ENCODE assay signal across 8 cellular contexts in the genomic region with DNA sequence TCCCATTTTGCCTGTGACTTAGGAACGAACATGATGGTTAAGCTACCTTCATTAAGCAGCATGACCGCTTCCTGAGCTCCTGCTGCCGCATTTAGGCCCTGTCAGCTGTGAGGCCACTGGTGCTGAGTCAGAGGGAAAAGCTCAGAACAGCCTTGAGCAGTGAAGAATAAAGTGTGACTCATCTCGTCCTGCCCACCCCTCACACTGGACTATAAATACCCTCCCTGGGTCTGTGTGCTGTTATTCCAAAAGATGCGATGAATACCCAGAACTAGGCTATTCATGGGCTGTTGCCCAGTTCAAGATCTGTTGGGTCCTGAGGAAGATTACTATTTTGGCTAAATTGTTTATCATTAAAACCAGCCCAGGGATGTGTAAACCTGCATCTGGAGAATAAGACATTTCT. TPM values are rescaled to one million over a fixed set of nuclear protein-coding genes. Genes with fewer than 3 reads are reported as not detected.
DNase-seq lines count a peak whose midpoint lies in the region; ATAC-seq and TF ChIP-seq lines count a peak whose summit lies in the region.
"Not testable (repeated sequence)": the region's sequence is repeated elsewhere in the genome, so short reads cannot be mapped to it uniquely, and the experiment has no call there.

No MANE protein-coding gene starts in this region.

- POLR2A ChIA-PET in PC-3 (lab: Charles Lee; ENCODE audit: unreplicated experiment): not testable (repeated sequence)

- H3K27ac Mint-ChIP-seq in glutamatergic neuron (ENCODE audit: unreplicated experiment) (peak overlapping the region; percentile 26), nephron progenitor cell (peak overlapping the region; percentile 71)

- not testable (repeated sequence) for H3K36me3 ChIP-seq in PC-3 (ENCODE audit: low read depth, low read length); uterus

- not testable (repeated sequence) for H3K27me3 Mint-ChIP-seq in glutamatergic neuron (ENCODE audit: unreplicated experiment); nephron progenitor cell (ENCODE audit: low read depth, poor library complexity)

- not testable (repeated sequence) for H3K27me3 ChIP-seq in PC-3 (ENCODE audit: low read length); uterus

- not testable (repeated sequence) for H3K9ac ChIP-seq in PC-3 (ENCODE audit: low read length)

- H3K9me2 ChIP-seq in PC-3 (replicated peaks; ENCODE audit: low read length): not testable (repeated sequence)

- H3K4me1 Mint-ChIP-seq in glutamatergic neuron (ENCODE audit: low read depth, unreplicated experiment): not testable (repeated sequence)
- peaks cover 28% of the 10 kb centered on the region for H3K4me1 Mint-ChIP-seq in nephron progenitor cell

- H3K79me2 ChIP-seq in PC-3 (ENCODE audit: low read length): not testable (repeated sequence)

- not testable (repeated sequence) for BruUV-seq in PC-3 (replicated peaks; lab: Mats Ljungman, UMichigan)

- not testable (repeated sequence) for TF ChIP-seq POLR2A in uterus (IDR thresholded peaks at IDR 0.05)

- CTCF ChIA-PET in PC-3 (lab: Charles Lee): not testable (repeated sequence)

- not testable (repeated sequence) for H3K9me3 ChIP-seq in PC-3 (ENCODE audit: low read length); uterus

- ATAC-seq in GM18517 (IDR thresholded peaks at IDR 0.05; ENCODE audit: unreplicated experiment) (peak; percentile 98), GM21786 (IDR thresholded peaks at IDR 0.05; ENCODE audit: unreplicated experiment) (peak; percentile 90), HG03175 (IDR thresholded peaks at IDR 0.05; ENCODE audit: unreplicated experiment) (peak; percentile 88), PC-3 (peak; percentile 100)

- not testable (repeated sequence) for H3F3A ChIP-seq in PC-3 (ENCODE audit: low read length, unreplicated experiment)

- not testable (repeated sequence) for H3K4me3 ChIP-seq in PC-3 (ENCODE audit: low read length); uterus

- not testable (repeated sequence) for H3K9me3 Mint-ChIP-seq in glutamatergic neuron (ENCODE audit: unreplicated experiment); nephron progenitor cell

- H3K36me3 Mint-ChIP-seq in glutamatergic neuron (ENCODE audit: unreplicated experiment); nephron progenitor cell (ENCODE audit: low read depth): not testable (repeated sequence)

- H3K4me1 ChIP-seq in PC-3 (ENCODE audit: insufficient read depth, low read length); uterus: not testable (repeated sequence)

- not testable (repeated sequence) for TF ChIP-seq CTCF in PC-3 (conservative IDR thresholded peaks at IDR 0.05; ENCODE audit: low read depth, low read length); glutamatergic neuron (IDR thresholded peaks at IDR 0.05; ENCODE audit: partially characterized antibody, unreplicated experiment); nephron progenitor cell (IDR thresholded peaks at IDR 0.05); uterus (IDR thresholded peaks at IDR 0.05)

- not testable (repeated sequence) for H4K20me1 ChIP-seq in PC-3 (ENCODE audit: low read length)

- not testable (repeated sequence) for H3K27ac ChIP-seq in PC-3 (ENCODE audit: low read length)
- H3K27ac ChIP-seq in uterus: peak overlapping the region; percentile 63 to 85

- not testable (repeated sequence) for H3K4me3 Mint-ChIP-seq in glutamatergic neuron (ENCODE audit: unreplicated experiment); nephron progenitor cell

- H2AFZ ChIP-seq in PC-3 (ENCODE audit: low read length): not testable (repeated sequence)

- H3K4me2 ChIP-seq in PC-3 (ENCODE audit: low read length): not testable (repeated sequence)

- intact Hi-C loops in PC-3 (cut with micrococcal nuclease); uterus (cut with DNase I; ENCODE audit: low total_unique reads): not testable (repeated sequence)

- peak; percentile 68 for DNase-seq in PC-3
- DNase-seq in astrocyte of the hippocampus (ENCODE audit: low read depth, low spot score): peak; percentile 81
- DNase-seq in glutamatergic neuron, nephron progenitor cell: not testable (repeated sequence)
- DNase-seq in uterus: peak; percentile 40 to 56

RNA-seq across cellular contexts. Expression of a gene that starts 57.1 kb away (rescaled TPM):
- 39.9 and 42.2 TPM in 2 replicates for total RNA-seq in PC-3 (2014; rRNA removed)
- total RNA-seq in glutamatergic neuron (ENCODE audit: unreplicated experiment): 105 TPM
- 100 to 1,000 TPM in 2 of 4 donors, 10 to 100 TPM in 2; 31.8 to 122 (median 103) TPM for total RNA-seq in uterus
